13 cellular contexts compared by ENCODE assay signal in the genomic region with DNA sequence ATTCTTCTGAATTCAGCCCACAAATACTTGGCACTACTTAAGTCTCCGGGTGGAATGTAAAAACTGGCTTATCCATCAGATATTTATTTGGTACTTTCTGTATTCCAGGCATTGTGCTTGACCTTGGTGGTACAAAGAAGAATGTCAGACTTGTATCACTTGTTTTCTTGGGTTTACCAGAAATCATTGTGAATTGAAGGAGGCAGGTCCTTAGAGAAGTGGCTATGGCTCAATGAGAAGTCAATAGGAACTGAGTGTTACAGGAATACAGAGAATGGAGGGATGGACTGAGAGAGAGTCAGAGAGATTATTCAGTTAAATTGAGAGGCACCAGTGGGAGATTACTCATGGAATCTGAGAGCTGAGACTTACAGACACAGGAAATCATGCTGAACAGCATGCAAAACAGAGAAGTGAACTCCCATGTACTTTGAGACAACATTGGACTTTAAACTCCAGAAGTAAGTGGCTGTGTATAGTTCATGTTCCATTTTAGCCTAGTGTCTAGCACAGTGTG.
A peak's percentile ranks its signal among the peaks of the same experiment; 100 is the strongest.
DNase-seq lines count a peak whose midpoint lies in the region; ATAC-seq and TF ChIP-seq lines count a peak whose summit lies in the region.
"Had no signal": no experiment of that assay in that cellular context is flagged by ENCODE, and none has a peak within 500 bp of the region (broad histone marks: within the 10 kb centered on the region; RNA-seq: fewer than 3 reads in every experiment).

No MANE protein-coding gene starts in this region.

- in situ Hi-C loops in brain microvascular endothelial cell (cut with HindIII; ENCODE audit: low pct_ligation_motif_present, low sequenced_read_pairs): no loop called here
- in situ Hi-C loops in transverse colon (cut with MboI; ENCODE audit: low pct_ligation_motif_present in 1 of 4, low pct_unique_long_range_greater_than_20kb in 1 of 4, low sequenced_read_pairs in 3 of 4): loop anchor here in 1 of 4 donors (25.0 kb wide), 1 partner anchor 695 kb away; a partner anchor contains a TSS

- H3K27me3 ChIP-seq in heart left ventricle: no peaks in the 10 kb centered on the region
- H3K27me3 ChIP-seq in left ventricle myocardium inferior (ENCODE audit: low read depth): no peaks in the 10 kb centered on the region
- no peaks in the 10 kb centered on the region for H3K27me3 ChIP-seq in brain microvascular endothelial cell (replicated peaks)
- no peaks in the 10 kb centered on the region for H3K27me3 ChIP-seq in left lung
- H3K27me3 ChIP-seq in transverse colon: no peaks in the 10 kb centered on the region

- peaks cover 16% of the 10 kb centered on the region for H3K9me3 Mint-ChIP-seq in activated CD4-positive, alpha-beta T cell treated with anti-CD3 and anti-CD28 coated beads, Interleukin-2, amount 10 ng/mL, durations not matched to agents 24 days and 14 days

- no peaks in the 10 kb centered on the region for H3K36me3 Mint-ChIP-seq in activated CD4-positive, alpha-beta T cell treated with anti-CD3 and anti-CD28 coated beads, Interleukin-2, amount 10 ng/mL, durations not matched to agents 24 days and 14 days (ENCODE audit: low read depth)

- intact Hi-C loops in heart left ventricle (cut with DNase I): loop anchor here in 1 of 10 donors (10.0 kb wide), 1 partner anchor 173 kb away; no protein-coding TSS in a partner anchor
- intact Hi-C loops in left ventricle myocardium inferior (cut with micrococcal nuclease): no loop called here
- intact Hi-C loops in left lung (cut with DNase I): no loop called here
- intact Hi-C loops in transverse colon (cut with DNase I; ENCODE audit: low total_unique reads): no loop called here
- intact Hi-C loops in activated CD4-positive, alpha-beta T cell treated with anti-CD3 and anti-CD28 coated beads, Interleukin-2, amount 10 ng/mL, durations not matched to agents 24 days and 14 days (cut with micrococcal nuclease): no loop called here

- H3K4me1 ChIP-seq in heart left ventricle (peaks cover 0 to 31% (median 6%) of the 10 kb centered on the region in 12 donors), left ventricle myocardium inferior (peaks cover 23% of the 10 kb centered on the region), left lung (no peaks in the 10 kb centered on the region), transverse colon (peaks cover 0 to 27% (median 14%) of the 10 kb centered on the region in 4 donors)

- ATAC-seq in heart left ventricle (peak; percentile 18 to 61 (median 38)), left lung (peak; percentile 37), HG03521 (IDR thresholded peaks at IDR 0.05; ENCODE audit: unreplicated experiment) (no peak)

- peak overlapping the region in 3 of 12 donors; percentile 15 to 58 (median 26) for H3K27ac ChIP-seq in heart left ventricle
- H3K27ac ChIP-seq in left ventricle myocardium inferior (replicated peaks): no peak overlapping the region
- H3K27ac ChIP-seq in brain microvascular endothelial cell: peak overlapping the region; percentile 7
- peak overlapping the region in 1 of 2 donors; percentile 10 for H3K27ac ChIP-seq in left lung
- H3K27ac ChIP-seq in transverse colon: peak overlapping the region; percentile 32 to 77 (median 71)

- H3K27me3 Mint-ChIP-seq in activated CD4-positive, alpha-beta T cell treated with anti-CD3 and anti-CD28 coated beads, Interleukin-2, amount 10 ng/mL, durations not matched to agents 24 days and 14 days: no peaks in the 10 kb centered on the region

- H3K4me3 ChIP-seq in heart left ventricle (no peak overlapping the region), left ventricle myocardium inferior (no peak overlapping the region), brain microvascular endothelial cell (ENCODE audit: low read depth, low read length) (no peak overlapping the region), left lung (no peak overlapping the region), transverse colon (no peak overlapping the region)

- no peak for TF ChIP-seq EP300 in transverse colon (IDR thresholded peaks at IDR 0.05; ENCODE audit: low read depth)

- no peaks in the 10 kb centered on the region for H3K36me3 ChIP-seq in heart left ventricle
- H3K36me3 ChIP-seq in left ventricle myocardium inferior: no peaks in the 10 kb centered on the region
- H3K36me3 ChIP-seq in brain microvascular endothelial cell (replicated peaks): no peaks in the 10 kb centered on the region
- no peaks in the 10 kb centered on the region for H3K36me3 ChIP-seq in left lung
- H3K36me3 ChIP-seq in transverse colon: no peaks in the 10 kb centered on the region

- H3K27ac Mint-ChIP-seq in activated CD4-positive, alpha-beta T cell treated with anti-CD3 and anti-CD28 coated beads, Interleukin-2, amount 10 ng/mL, durations not matched to agents 24 days and 14 days: no peak overlapping the region
- H3K27ac Mint-ChIP-seq: nephron progenitor cell had no signal

- TF ChIP-seq POLR2A in heart left ventricle (IDR thresholded peaks at IDR 0.05) (no peak), transverse colon (IDR thresholded peaks at IDR 0.05) (no peak)

- H3K9me3 ChIP-seq in heart left ventricle (no peaks in the 10 kb centered on the region), left ventricle myocardium inferior (replicated peaks) (no peaks in the 10 kb centered on the region), left lung (no peaks in the 10 kb centered on the region), transverse colon (no peaks in the 10 kb centered on the region)

- WGBS in heart left ventricle, 4 donors: 43 to 74% (median 64%) methylated on average over 1 of the region's 1 CpG
- WGBS in transverse colon (ENCODE audit: low coverage in 1 of 2), 2 donors: 50 to 61% methylated on average over 1 of the region's 1 CpG

- H3K4me1 Mint-ChIP-seq in activated CD4-positive, alpha-beta T cell treated with anti-CD3 and anti-CD28 coated beads, Interleukin-2, amount 10 ng/mL, durations not matched to agents 24 days and 14 days: no peaks in the 10 kb centered on the region
- H3K4me1 Mint-ChIP-seq: nephron progenitor cell had no signal

- DNase-seq in heart left ventricle (no peak), left ventricle myocardium inferior (no peak), brain microvascular endothelial cell (peak; percentile 45), left lung (no peak), transverse colon (no peak), Ammon's horn (ENCODE audit: low spot score) (no peak)
- DNase-seq in activated CD4-positive, alpha-beta T cell treated with anti-CD3 and anti-CD28 coated beads, Interleukin-2, amount 10 ng/mL, durations not matched to agents 24 days and 14 days: no peak
- DNase-seq: activated CD4-positive, CD25-positive, alpha-beta regulatory T cell; activated CD8-positive, alpha-beta memory T cell treated with anti-CD3 and anti-CD28 coated beads, Interleukin-2, amount 50 U/mL, for 48 hours; effector CD4-positive, alpha-beta T cell; NCI-H2107; nephron progenitor cell had no signal

- TF ChIP-seq CTCF in heart left ventricle (IDR thresholded peaks at IDR 0.05) (no peak), left ventricle myocardium inferior (IDR thresholded peaks at IDR 0.05; ENCODE audit: borderline replicate concordance) (no peak), brain microvascular endothelial cell (IDR thresholded peaks at IDR 0.05; ENCODE audit: low read depth, low read length, missing control alignments) (no peak), left lung (IDR thresholded peaks at IDR 0.05) (no peak), transverse colon (IDR thresholded peaks at IDR 0.05) (no peak)

- H3K4me3 Mint-ChIP-seq in activated CD4-positive, alpha-beta T cell treated with anti-CD3 and anti-CD28 coated beads, Interleukin-2, amount 10 ng/mL, durations not matched to agents 24 days and 14 days: no peak overlapping the region
- H3K4me3 Mint-ChIP-seq: nephron progenitor cell had no signal
